Comparison of ENCODE assay signal across 4 cellular contexts in genomic region chr12:102155206-102155605, GRCh38. TPM values are rescaled to one million over a fixed set of nuclear protein-coding genes. Genes with fewer than 3 reads are reported as not detected.
"Had no signal": no experiment of that assay in that cellular context is flagged by ENCODE, and none has a peak within 500 bp of the region (broad histone marks: within the 10 kb centered on the region; RNA-seq: fewer than 3 reads in every experiment).

No MANE protein-coding gene starts in this region.

RNA-seq across cellular contexts. Expression of gene PMCH, which starts 42.4 kb away (rescaled TPM):
- total RNA-seq: LHCN-M2, M059J, MCF 10A, NCI-H460 had no signal
